Comparison of ENCODE assay signal across 8 cellular contexts in genomic region chr16:53130193-53131049, GRCh38.
DNase-seq lines count a peak whose midpoint lies in the region; ATAC-seq and TF ChIP-seq lines count a peak whose summit lies in the region.

No MANE protein-coding gene starts in this region.

- H3K4me3 ChIP-seq in trophoblast cell (ENCODE audit: low read depth, low read length) (peak overlapping the region; percentile 97), transverse colon (peak overlapping the region; percentile 79 to 97 (median 92))

- in situ Hi-C loops in transverse colon (cut with MboI; ENCODE audit: low pct_ligation_motif_present in 1 of 4, low pct_unique_long_range_greater_than_20kb in 1 of 4, low sequenced_read_pairs in 3 of 4), result no loop called here

- peak overlapping the region; percentile 95 for H4K91ac ChIP-seq in trophoblast cell (ENCODE audit: low read depth, low read length)

- H3K27me3 ChIP-seq in trophoblast cell (ENCODE audit: insufficient read depth, low read length) (no peaks in the 10 kb centered on the region), transverse colon (no peaks in the 10 kb centered on the region)

- H3K4me1 ChIP-seq in trophoblast cell (ENCODE audit: control insufficient read depth in 1 of 2, insufficient read depth in 2 of 2, low read length in 2 of 2), result no peaks in the 10 kb centered on the region
- peaks cover 6 to 43% (median 29%) of the 10 kb centered on the region in 4 donors for H3K4me1 ChIP-seq in transverse colon

- H2BK5ac ChIP-seq in trophoblast cell (ENCODE audit: low read depth, low read length, poor library complexity), result peak overlapping the region; percentile 75

- no peak for TF ChIP-seq EP300 in transverse colon (IDR thresholded peaks at IDR 0.05; ENCODE audit: low read depth)

- no peak overlapping the region for H3K23ac ChIP-seq in trophoblast cell (ENCODE audit: low read length)

- H4K12ac ChIP-seq in trophoblast cell (ENCODE audit: low read depth, low read length), result peak overlapping the region; percentile 89

- H3K27ac ChIP-seq in trophoblast cell (ENCODE audit: low read depth, low read length) (peak overlapping the region; percentile 97), transverse colon (peak overlapping the region; percentile 88 to 98 (median 98))

- H3K4ac ChIP-seq in trophoblast cell (ENCODE audit: low read depth, low read length), result peak overlapping the region; percentile 93

- peaks cover 8% of the 10 kb centered on the region for H3K79me2 ChIP-seq in trophoblast cell (ENCODE audit: control insufficient read depth, insufficient read depth, low read length, poor library complexity)

- no peaks in the 10 kb centered on the region for H3K9me3 ChIP-seq in trophoblast cell (ENCODE audit: insufficient read depth, low read depth, low read length)
- no peaks in the 10 kb centered on the region for H3K9me3 ChIP-seq in transverse colon

- H2BK12ac ChIP-seq in trophoblast cell (ENCODE audit: low read length), result peak overlapping the region; percentile 37

- peak; percentile 59 for TF ChIP-seq CTCF in GM12873 (IDR thresholded peaks at IDR 0.05; ENCODE audit: insufficient read depth, low read depth, low read length, missing control alignments)
- peak in 4 of 5 experiments; percentile 48 to 70 (median 53) for TF ChIP-seq CTCF in transverse colon (IDR thresholded peaks at IDR 0.05)

- peak overlapping the region; percentile 81 for H2BK120ac ChIP-seq in trophoblast cell (ENCODE audit: insufficient read depth, low read length, poor library complexity)

- peak; percentile 99 for DNase-seq in NCI-H1105 treated with DMSO at 0.1 percent for 48 hours (lab: John Stamatoyannopoulos, UW)
- DNase-seq in SKM-1 treated with dmso at 0.1 percent for 144 hours (lab: John Stamatoyannopoulos, UW; ENCODE audit: unreplicated experiment), result peak; percentile 94
- peak; percentile 83 for DNase-seq in activated naive CD8-positive, alpha-beta T cell treated with anti-CD3 and anti-CD28 coated beads, Interleukin-2, amount 50 U/mL, for 16 hours (ENCODE audit: low read depth, low spot score)
- DNase-seq in cardiac septum (ENCODE audit: low spot score), result peak; percentile 97
- peak; percentile 95 to 97 for DNase-seq in trophoblast cell
- DNase-seq in transverse colon, result peak; percentile 97

- peak overlapping the region; percentile 92 for H3K18ac ChIP-seq in trophoblast cell (ENCODE audit: low read length)

- peaks cover 15% of the 10 kb centered on the region for H3K79me1 ChIP-seq in trophoblast cell (ENCODE audit: low read length)

- peak overlapping the region; percentile 79 for H2AFZ ChIP-seq in trophoblast cell (ENCODE audit: insufficient read depth, low read length, poor library complexity)

- intact Hi-C loops in cardiac septum (cut with DNase I), result loop anchor here (1.0 to 2.0 kb wide), 4 partner anchors 31 to 90 kb away; no protein-coding TSS in a partner anchor
- intact Hi-C loops in transverse colon (cut with DNase I; ENCODE audit: low total_unique reads), result loop anchor here (2.0 kb wide), 1 partner anchor 76 kb away; the partner anchor contains the start of gene CHD9

- H3K14ac ChIP-seq in trophoblast cell (ENCODE audit: low read length), result peak overlapping the region; percentile 87

- H4K8ac ChIP-seq in trophoblast cell (ENCODE audit: low read depth, low read length), result peak overlapping the region; percentile 85

- H3K9ac ChIP-seq in trophoblast cell (ENCODE audit: low read length), result peak overlapping the region; percentile 81

- H3K36me3 ChIP-seq in trophoblast cell (ENCODE audit: control insufficient read depth in 1 of 2, insufficient read depth in 2 of 2, low read length in 2 of 2), result peaks cover 1 to 2% of the 10 kb centered on the region in 2 experiments
- H3K36me3 ChIP-seq in transverse colon, result no peaks in the 10 kb centered on the region

- peak; percentile 80 for ATAC-seq in HG02759 (IDR thresholded peaks at IDR 0.05; ENCODE audit: unreplicated experiment)

- peak overlapping the region; percentile 72 for H3K4me2 ChIP-seq in trophoblast cell (ENCODE audit: low read length)

- no CpG with 5 or more reads among the region's 109 CpGs for WGBS in trophoblast cell (ENCODE audit: extremely low coverage, insufficient coverage, insufficient read length)
- WGBS in transverse colon (ENCODE audit: low coverage in 1 of 2), 2 donors, result 1% methylated on average over 29 of the region's 109 CpGs; no CpG with 5 or more reads in 1 of the 2 donors

- peak overlapping the region; percentile 62 for H2AK5ac ChIP-seq in trophoblast cell (ENCODE audit: low read length)

- TF ChIP-seq POLR2A in transverse colon (IDR thresholded peaks at IDR 0.05), result peak; percentile 59

Comparison
In these comparisons a context has a peak if more than half of its experiments do, and no peak if none do; other contexts are left out.
1. Peak in every context shown above with its lines: DNase-seq, ATAC-seq, H3K4me3 ChIP-seq and H3K27ac ChIP-seq.